Comparison of ENCODE assay signal across 28 cellular contexts in genomic region chrX:40117715-40118285, GRCh38.
"Had no signal": no experiment of that assay in that cellular context is flagged by ENCODE, and none has a peak within 500 bp of the region (broad histone marks: within the 10 kb centered on the region; RNA-seq: fewer than 3 reads in every experiment).

No MANE protein-coding gene starts in this region.

- H3K4me2 ChIP-seq: KMS-11 had no signal

- H3K27ac Mint-ChIP-seq: activated CD4-positive, alpha-beta memory T cell treated with anti-CD3 and anti-CD28 coated beads for 36 hours; activated CD4-positive, alpha-beta T cell treated with anti-CD3 and anti-CD28 coated beads for 36 hours; activated naive CD4-positive, alpha-beta T cell treated with anti-CD3 and anti-CD28 coated beads for 36 hours; activated T-helper 1 cell treated with anti-CD3 and anti-CD28 coated beads, Interleukin-12 subunit alpha, Interleukin-12 subunit beta, Interleukin-2, Interleukin-4 antibody, amounts not matched to agents 30 ng/mL and 10 ng/mL and 1 ng/mL, durations not matched to agents 14 hours and 24 hours and 36 hours; T-helper 1 cell treated with Interleukin-12 subunit alpha and Interleukin-12 subunit beta and Interleukin-4 antibody, amounts not matched to agents 30 μg/mL and 1 μg/mL, for 36 hours; T-helper 2 cell treated with Interferon-gamma antibody and Interleukin-4, amounts not matched to agents 5 μg/mL and 100 μg/mL, for 36 hours had no signal

- DNase-seq: activated CD4-positive, alpha-beta memory T cell treated with anti-CD3 and anti-CD28 coated beads for 36 hours; activated CD4-positive, alpha-beta T cell treated with anti-CD3 and anti-CD28 coated beads for 36 hours; activated CD4-positive, alpha-beta T cell treated with anti-CD3 and anti-CD28 coated beads, Interleukin-2, amount 50 U/mL, for 1 hour; activated CD8-positive, alpha-beta memory T cell treated with anti-CD3 and anti-CD28 coated beads, Interleukin-2, amount 50 U/mL, for 4 hours; activated gamma-delta T cell treated with Interleukin-2 at 50 U/mL for 16 hours; activated naive CD4-positive, alpha-beta T cell treated with anti-CD3 and anti-CD28 coated beads for 36 hours; activated T-cell treated with anti-CD3 and anti-CD28 coated beads for 4 hours; activated T-cell treated with anti-CD3 and anti-CD28 coated beads, Interleukin-2, amount 50 U/mL, for 4 hours; body of pancreas; NCI-H1105; NCI-H1436; NCI-H1694; NCI-H2029; NCI-H2171; NCI-H510A; NCI-H748 treated with DMSO at 0.1 percent for 48 hours; NK-92 treated with Interleukin-12 subunit alpha and Interleukin-12 subunit beta, amount 100 ng/mL, for 24 hours; Right ventricle myocardium superior had no signal

- H3K27me3 Mint-ChIP-seq: activated CD4-positive, alpha-beta memory T cell treated with anti-CD3 and anti-CD28 coated beads for 36 hours; activated CD4-positive, alpha-beta T cell treated with anti-CD3 and anti-CD28 coated beads for 36 hours had no signal

- FAIRE-seq: astrocyte had no signal

- H3K9ac ChIP-seq: KMS-11 had no signal

- H3K9me3 Mint-ChIP-seq: activated CD4-positive, alpha-beta memory T cell treated with anti-CD3 and anti-CD28 coated beads for 36 hours; activated naive CD4-positive, alpha-beta T cell treated with anti-CD3 and anti-CD28 coated beads for 36 hours; activated naive CD4-positive, alpha-beta T cell treated with anti-CD3 and anti-CD28 coated beads, Interleukin-2, amount 50 U/mL, for 72 hours; activated T-cell treated with anti-CD3 and anti-CD28 coated beads, Interleukin-2, amount 50 U/mL, for 4 hours; activated T-helper 1 cell treated with anti-CD3 and anti-CD28 coated beads, Interleukin-12 subunit alpha, Interleukin-12 subunit beta, Interleukin-2, Interleukin-4 antibody, amounts not matched to agents 30 ng/mL and 10 ng/mL and 1 ng/mL, durations not matched to agents 14 hours and 24 hours and 36 hours; T-helper 1 cell treated with Interleukin-12 subunit alpha and Interleukin-12 subunit beta and Interleukin-4 antibody, amounts not matched to agents 30 μg/mL and 1 μg/mL, for 36 hours; T-helper 2 cell treated with Interferon-gamma antibody and Interleukin-4, amounts not matched to agents 5 μg/mL and 100 μg/mL, for 36 hours had no signal

- H3K9me3 ChIP-seq: adrenal gland, body of pancreas, breast epithelium had no signal

- H3K36me3 ChIP-seq: adrenal gland, breast epithelium had no signal

- H3K27me3 ChIP-seq: body of pancreas had no signal

- H3K27ac ChIP-seq: adrenal gland, body of pancreas, breast epithelium, KMS-11, SK-N-MC had no signal

- H3K36me3 Mint-ChIP-seq: activated CD4-positive, alpha-beta memory T cell treated with anti-CD3 and anti-CD28 coated beads for 36 hours; activated naive CD4-positive, alpha-beta T cell treated with anti-CD3 and anti-CD28 coated beads, Interleukin-2, amount 50 U/mL, for 72 hours had no signal

- H3K4me3 Mint-ChIP-seq: activated CD4-positive, alpha-beta memory T cell treated with anti-CD3 and anti-CD28 coated beads for 36 hours; activated CD4-positive, alpha-beta T cell treated with anti-CD3 and anti-CD28 coated beads for 36 hours; activated naive CD4-positive, alpha-beta T cell treated with anti-CD3 and anti-CD28 coated beads for 36 hours; activated T-cell treated with anti-CD3 and anti-CD28 coated beads, Interleukin-2, amount 50 U/mL, for 4 hours; activated T-helper 1 cell treated with anti-CD3 and anti-CD28 coated beads, Interleukin-12 subunit alpha, Interleukin-12 subunit beta, Interleukin-2, Interleukin-4 antibody, amounts not matched to agents 30 ng/mL and 10 ng/mL and 1 ng/mL, durations not matched to agents 14 hours and 24 hours and 36 hours; T-helper 1 cell treated with Interleukin-12 subunit alpha and Interleukin-12 subunit beta and Interleukin-4 antibody, amounts not matched to agents 30 μg/mL and 1 μg/mL, for 36 hours; T-helper 2 cell treated with Interferon-gamma antibody and Interleukin-4, amounts not matched to agents 5 μg/mL and 100 μg/mL, for 36 hours had no signal

- H3K4me3 ChIP-seq: adrenal gland, body of pancreas, breast epithelium, SK-N-MC had no signal

- ATAC-seq: activated CD4-positive, alpha-beta T cell treated with anti-CD3 and anti-CD28 coated beads for 36 hours; activated CD4-positive, CD25-positive, alpha-beta regulatory T cell treated with anti-CD3 and anti-CD28 coated beads, Interleukin-2, amount 50 U/mL, for 24 hours; activated naive CD4-positive, alpha-beta T cell treated with anti-CD3 and anti-CD28 coated beads, Interleukin-2, amount 50 U/mL, for 72 hours; activated T-cell treated with anti-CD3 and anti-CD28 coated beads, Interleukin-2, amount 50 U/mL, for 4 hours; body of pancreas had no signal

- H3K4me1 ChIP-seq: adrenal gland, breast epithelium had no signal
